ENCODE assay signal across 8 cellular contexts in the genomic region with DNA sequence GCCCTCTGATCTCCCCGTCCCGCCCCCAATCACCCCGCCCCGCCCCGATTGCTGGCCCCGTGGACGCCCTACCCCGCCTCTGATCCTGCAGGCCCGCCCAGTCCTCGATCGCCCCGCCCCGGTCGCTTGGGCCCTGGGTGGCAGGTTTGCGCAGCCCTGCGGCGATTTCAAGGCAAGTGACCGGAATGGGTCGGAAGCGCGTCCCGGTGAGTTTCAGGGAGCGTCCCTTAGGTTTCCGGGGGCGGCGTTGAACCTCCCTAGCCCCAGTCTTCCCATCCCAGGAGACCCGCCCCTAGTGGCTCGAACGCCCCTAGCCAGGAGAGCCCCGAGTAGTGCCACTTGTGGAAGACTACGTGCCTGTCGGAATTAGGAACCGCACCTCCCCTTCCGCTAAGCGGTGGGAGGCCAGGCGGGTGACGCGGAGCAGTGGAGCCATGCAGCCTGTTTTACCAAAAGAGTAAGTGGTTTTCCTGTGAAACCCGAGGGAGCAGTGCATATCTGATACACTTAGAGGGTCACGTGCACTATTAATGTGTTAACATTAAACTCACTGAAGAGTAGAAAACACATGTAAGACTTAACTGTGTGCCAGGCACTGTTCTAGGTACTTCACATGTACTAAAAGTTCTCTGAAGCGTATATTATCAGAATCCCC. TPM values are rescaled to one million over a fixed set of nuclear protein-coding genes. Genes with fewer than 3 reads are reported as not detected.
DNase-seq lines count a peak whose midpoint lies in the region; ATAC-seq and TF ChIP-seq lines count a peak whose summit lies in the region.

No MANE protein-coding gene starts in this region.

- ATAC-seq in GM21825 (IDR thresholded peaks at IDR 0.05; ENCODE audit: unreplicated experiment) (peak; percentile 76), omental fat pad (ENCODE audit: low FRiP score) (peak; percentile 98), thoracic aorta (ENCODE audit: insufficient number of reproducible peaks, low FRiP score, low read depth) (peak; percentile 77)

- H3K4me3 ChIP-seq in SJCRH30, result peak overlapping the region; percentile 88
- H3K4me3 ChIP-seq in thoracic aorta, result peak overlapping the region; percentile 98

- peak; percentile 90 for DNase-seq in ELR (ENCODE audit: low read depth)
- peak; percentile 99 for DNase-seq in Kasumi-1 (lab: John Stamatoyannopoulos, UW)
- DNase-seq in SJCRH30, result peak; percentile 89 to 91
- DNase-seq in activated naive CD4-positive, alpha-beta T cell treated with Interleukin-2 at 50 U/mL for 16 hours, result peak; percentile 92
- DNase-seq in germinal center (ENCODE audit: low spot score), result peak; percentile 99
- DNase-seq in omental fat pad (ENCODE audit: low spot score), result peak; percentile 89
- DNase-seq in thoracic aorta (ENCODE audit: low spot score), result peak; percentile 84

- TF ChIP-seq CTCF in omental fat pad (IDR thresholded peaks at IDR 0.05), result no peak
- no peak for TF ChIP-seq CTCF in thoracic aorta (IDR thresholded peaks at IDR 0.05)

- H3K27me3 ChIP-seq in SJCRH30 (no peaks in the 10 kb centered on the region), thoracic aorta (replicated peaks; ENCODE audit: insufficient read depth) (no peaks in the 10 kb centered on the region)

- H3K27ac ChIP-seq in SJCRH30, result peak overlapping the region; percentile 67; the same call in 1 of the 2 replicates
- peak overlapping the region; percentile 60 to 84 for H3K27ac ChIP-seq in thoracic aorta

- H3K9me3 ChIP-seq in SJCRH30 (replicated peaks), result no peaks in the 10 kb centered on the region
- H3K9me3 ChIP-seq in thoracic aorta, result no peaks in the 10 kb centered on the region

- H3K36me3 ChIP-seq in SJCRH30 (no peaks in the 10 kb centered on the region), thoracic aorta (no peaks in the 10 kb centered on the region)

- H3K4me1 ChIP-seq in SJCRH30 (peaks cover 3% of the 10 kb centered on the region; the same call in 1 of the 2 replicates), thoracic aorta (ENCODE audit: control insufficient read depth in 1 of 2, low read depth in 2 of 2) (peaks cover 0 to 13% of the 10 kb centered on the region in 2 donors)

RNA-seq across cellular contexts. Expression of a gene that starts 0.3 kb away (rescaled TPM):
- total RNA-seq in SJCRH30 (2014; rRNA removed; shearing (Covaris generic)), result 8.4 and 11.0 TPM in 2 replicates
- 1 to 10 TPM; 2.6 to 4.8 (median 3.9) TPM for total RNA-seq in omental fat pad
- 10 to 100 TPM in 1 of 2 donors, 1 to 10 TPM in 1; 4.5 to 12.8 TPM for total RNA-seq in thoracic aorta

Comparison
In these comparisons a context has a peak if more than half of its experiments do, and no peak if none do; other contexts are left out.
1. Peak in every context shown above with its lines: DNase-seq, ATAC-seq, H3K4me3 ChIP-seq and H3K27ac ChIP-seq.